ENCODE assay signal across 9 cellular contexts in the genomic region with DNA sequence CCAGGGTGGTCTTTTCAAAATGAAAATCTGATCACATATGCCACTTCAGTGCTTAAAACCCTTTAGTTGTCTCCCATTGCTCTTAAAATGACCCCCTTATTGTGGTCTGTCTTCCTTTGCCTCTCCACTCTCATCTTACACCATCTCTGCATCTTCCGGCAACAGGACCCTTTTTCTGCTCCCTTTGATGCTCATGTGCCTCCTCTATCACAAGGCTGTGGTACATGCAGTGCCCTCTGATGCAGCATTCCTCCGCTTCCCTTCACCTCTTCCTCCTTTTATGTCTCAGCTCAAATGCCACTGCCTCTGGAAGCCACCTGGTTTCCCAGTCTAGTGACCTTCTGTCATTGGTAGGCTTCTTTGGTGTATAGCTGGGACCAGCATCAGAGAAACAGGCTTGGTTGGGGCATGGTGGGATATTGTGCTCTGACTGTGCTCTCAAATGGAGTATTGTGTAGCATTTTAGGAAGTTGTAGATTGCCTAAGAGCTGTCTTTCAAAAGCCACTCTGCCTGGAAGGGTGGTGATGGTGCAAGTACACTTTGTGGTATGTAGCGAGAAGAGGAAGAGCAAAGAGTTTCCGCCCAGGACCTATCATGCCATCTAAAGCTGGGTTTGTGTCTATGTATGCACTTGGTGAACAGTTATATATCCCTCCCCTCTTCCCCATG. TPM values are rescaled to one million over a fixed set of nuclear protein-coding genes. Genes with fewer than 3 reads are reported as not detected.
DNase-seq lines count a peak whose midpoint lies in the region; ATAC-seq and TF ChIP-seq lines count a peak whose summit lies in the region.
"Had no signal": no experiment of that assay in that cellular context is flagged by ENCODE, and none has a peak within 500 bp of the region (broad histone marks: within the 10 kb centered on the region; RNA-seq: fewer than 3 reads in every experiment).

No MANE protein-coding gene starts in this region.

- DNase-seq in activated naive CD4-positive, alpha-beta T cell treated with anti-CD3 and anti-CD28 coated beads for 36 hours = peak; percentile 60
- DNase-seq in activated naive CD4-positive, alpha-beta T cell (lab: John Stamatoyannopoulos, UW) = no peak
- DNase-seq in immature natural killer cell (peak; percentile 56 to 65 (median 63)), thoracic aorta (ENCODE audit: low spot score) (no peak), NCI-H1694 (lab: John Stamatoyannopoulos, UW) (no peak)
- DNase-seq: effector CD4-positive, alpha-beta T cell had no signal

- peaks cover 69% of the 10 kb centered on the region for H3K4me1 Mint-ChIP-seq in activated naive CD4-positive, alpha-beta T cell treated with anti-CD3 and anti-CD28 coated beads for 36 hours (ENCODE audit: low read depth)
- peaks cover 69% of the 10 kb centered on the region for H3K4me1 Mint-ChIP-seq in T-helper 1 cell treated with Interleukin-12 subunit alpha and Interleukin-12 subunit beta and Interleukin-4 antibody, amounts not matched to agents 30 μg/mL and 1 μg/mL, for 36 hours (ENCODE audit: low read depth)
- peaks cover 93 to 94% of the 10 kb centered on the region in 2 donors for H3K4me1 Mint-ChIP-seq in immature natural killer cell

- TF ChIP-seq CTCF in thoracic aorta (IDR thresholded peaks at IDR 0.05) = no peak

- no peaks in the 10 kb centered on the region for H3K27me3 ChIP-seq in thoracic aorta (replicated peaks; ENCODE audit: insufficient read depth)

- peak overlapping the region; percentile 60 for H3K27ac Mint-ChIP-seq in activated naive CD4-positive, alpha-beta T cell treated with anti-CD3 and anti-CD28 coated beads for 36 hours
- peak overlapping the region; percentile 96 for H3K27ac Mint-ChIP-seq in T-helper 1 cell treated with Interleukin-12 subunit alpha and Interleukin-12 subunit beta and Interleukin-4 antibody, amounts not matched to agents 30 μg/mL and 1 μg/mL, for 36 hours
- H3K27ac Mint-ChIP-seq in immature natural killer cell = peak overlapping the region; percentile 88 to 99 (median 94)

- CTCF ChIA-PET in activated naive CD4-positive, alpha-beta T cell treated with anti-CD3 and anti-CD28 coated beads for 36 hours (lab: Charles Lee) = interaction anchor here (1.0 to 3.2 kb wide), 11 partner anchors 15 to 85 kb away, joined by 3 to 19 read pairs (median 5); partner anchors contain the start of gene ARHGAP26

- no peaks in the 10 kb centered on the region for H3K9me3 Mint-ChIP-seq in activated naive CD4-positive, alpha-beta T cell treated with anti-CD3 and anti-CD28 coated beads for 36 hours
- no peaks in the 10 kb centered on the region for H3K9me3 Mint-ChIP-seq in T-helper 1 cell treated with Interleukin-12 subunit alpha and Interleukin-12 subunit beta and Interleukin-4 antibody, amounts not matched to agents 30 μg/mL and 1 μg/mL, for 36 hours
- H3K9me3 Mint-ChIP-seq in immature natural killer cell = no peaks in the 10 kb centered on the region

- intact Hi-C loops in activated naive CD4-positive, alpha-beta T cell treated with anti-CD3 and anti-CD28 coated beads for 36 hours (cut with micrococcal nuclease) = no loop called here

- peak overlapping the region in 1 of 2 donors; percentile 22 for H3K27ac ChIP-seq in thoracic aorta

- H3K4me1 ChIP-seq in thoracic aorta (ENCODE audit: control insufficient read depth in 1 of 2, low read depth in 2 of 2) = peaks cover 14 to 28% of the 10 kb centered on the region in 2 donors

- no peak overlapping the region for H3K4me3 Mint-ChIP-seq in activated naive CD4-positive, alpha-beta T cell treated with anti-CD3 and anti-CD28 coated beads for 36 hours
- H3K4me3 Mint-ChIP-seq in T-helper 1 cell treated with Interleukin-12 subunit alpha and Interleukin-12 subunit beta and Interleukin-4 antibody, amounts not matched to agents 30 μg/mL and 1 μg/mL, for 36 hours = peak overlapping the region; percentile 58
- peak overlapping the region; percentile 81 to 88 (median 81) for H3K4me3 Mint-ChIP-seq in immature natural killer cell

- H3K27me3 Mint-ChIP-seq in activated naive CD4-positive, alpha-beta T cell treated with anti-CD3 and anti-CD28 coated beads for 36 hours (ENCODE audit: low read depth) = no peaks in the 10 kb centered on the region
- H3K27me3 Mint-ChIP-seq in T-helper 1 cell treated with Interleukin-12 subunit alpha and Interleukin-12 subunit beta and Interleukin-4 antibody, amounts not matched to agents 30 μg/mL and 1 μg/mL, for 36 hours (ENCODE audit: low read depth) = no peaks in the 10 kb centered on the region
- peaks cover 0 to 3% (median 2%) of the 10 kb centered on the region in 3 donors for H3K27me3 Mint-ChIP-seq in immature natural killer cell (ENCODE audit: low read depth in 3 of 3)

- no peaks in the 10 kb centered on the region for H3K36me3 Mint-ChIP-seq in activated naive CD4-positive, alpha-beta T cell treated with anti-CD3 and anti-CD28 coated beads for 36 hours (ENCODE audit: low read depth)
- peaks cover 3% of the 10 kb centered on the region for H3K36me3 Mint-ChIP-seq in T-helper 1 cell treated with Interleukin-12 subunit alpha and Interleukin-12 subunit beta and Interleukin-4 antibody, amounts not matched to agents 30 μg/mL and 1 μg/mL, for 36 hours (ENCODE audit: low read depth)
- peaks cover 0 to 6% (median 6%) of the 10 kb centered on the region in 3 donors for H3K36me3 Mint-ChIP-seq in immature natural killer cell

- no peaks in the 10 kb centered on the region for H3K9me3 ChIP-seq in thoracic aorta

- H3K36me3 ChIP-seq in thoracic aorta = no peaks in the 10 kb centered on the region

- ATAC-seq in thoracic aorta (ENCODE audit: insufficient number of reproducible peaks, low FRiP score, low read depth) (peak; percentile 26), GM21717 (IDR thresholded peaks at IDR 0.05; ENCODE audit: unreplicated experiment) (no peak), HG02610 (IDR thresholded peaks at IDR 0.05; ENCODE audit: unreplicated experiment) (no peak)

- no peak overlapping the region for H3K4me3 ChIP-seq in thoracic aorta

RNA-seq across cellular contexts. Expression of gene ARHGAP26, which starts 28.1 kb away (rescaled TPM):
- 10 to 100 TPM; 17.0 to 19.5 TPM for total RNA-seq in activated naive CD4-positive, alpha-beta T cell treated with anti-CD3 and anti-CD28 coated beads for 36 hours
- 10 to 100 TPM; 14.5 to 43.7 (median 17.6) TPM for polyA plus RNA-seq in immature natural killer cell
- 10 to 100 TPM; 27.5 to 80.7 TPM for total RNA-seq in thoracic aorta

Comparison
In these comparisons a context has a peak if more than half of its experiments do, and no peak if none do; other contexts are left out.
1. DNase-seq: peak in activated naive CD4-positive, alpha-beta T cell treated with anti-CD3 and anti-CD28 coated beads for 36 hours (single experiment) and immature natural killer cell (3 of 3); none in activated naive CD4-positive, alpha-beta T cell (0 of 4), thoracic aorta (single experiment) and NCI-H1694 (single experiment).
2. Peak in every context shown above with its lines, with median percentiles within 50 percentile points of each other: H3K27ac Mint-ChIP-seq.